1 cellular context compared by ENCODE assay signal in genomic region chr3:124584552-124585391, GRCh38.
TF ChIP-seq lines count a peak whose summit lies in the region.

No MANE protein-coding gene starts in this region.

TF ChIP-seq in SK-N-SH, 30 proteins besides CTCF, POLR2A, EP300 and RAD21 (continued from another document):
- no peak for TF ChIP-seq REST (IDR thresholded peaks at IDR 0.05; ENCODE audit: low read depth, low read length)
- TF ChIP-seq FOXM1 (IDR thresholded peaks at IDR 0.05; ENCODE audit: low read depth): no peak
- TF ChIP-seq FOSL2 (IDR thresholded peaks at IDR 0.05; ENCODE audit: borderline replicate concordance, low read depth): no peak
- no peak for TF ChIP-seq PBX3 (IDR thresholded peaks at IDR 0.05)
- no peak for TF ChIP-seq TAF1 (IDR thresholded peaks at IDR 0.05; ENCODE audit: borderline replicate concordance, low read depth, low read length)
- TF ChIP-seq MEF2A (IDR thresholded peaks at IDR 0.05; ENCODE audit: borderline replicate concordance, low read depth): no peak
